ENCODE assay signal across 29 cellular contexts in genomic region chr3:64621726-64622400, GRCh38.
"Had no signal": no experiment of that assay in that cellular context is flagged by ENCODE, and none has a peak within 500 bp of the region (broad histone marks: within the 10 kb centered on the region; RNA-seq: fewer than 3 reads in every experiment).

No MANE protein-coding gene starts in this region.

- H3K27me3 ChIP-seq: adrenal gland, cardiac muscle cell, MG63, SJCRH30 had no signal

- H3K4me1 ChIP-seq: adrenal gland had no signal

- DNase-seq: activated CD4-positive, alpha-beta T cell treated with anti-CD3 and anti-CD28 coated beads for 1 hour; activated CD4-positive, alpha-beta T cell treated with anti-CD3 and anti-CD28 coated beads for 48 hours; activated CD4-positive, alpha-beta T cell treated with anti-CD3 and anti-CD28 coated beads, Interleukin-2, amount 50 U/mL, for 4 hours; activated CD4-positive, CD25-positive, alpha-beta regulatory T cell; activated CD8-positive, alpha-beta T cell treated with anti-CD3 and anti-CD28 coated beads for 36 hours; activated effector memory CD4-positive, alpha-beta T cell treated with anti-CD3 and anti-CD28 coated beads, Interleukin-2, amount 50 U/mL, for 16 hours; activated naive CD4-positive, alpha-beta T cell treated with Interleukin-2 at 50 U/mL for 16 hours; activated naive CD8-positive, alpha-beta T cell treated with anti-CD3 and anti-CD28 coated beads, Interleukin-2, amount 10 ng/mL, durations not matched to agents 7 days and 5 days; activated T-cell treated with anti-CD3 and anti-CD28 coated beads, Interleukin-2, amount 50 U/mL, for 1 hour; activated T-cell treated with anti-CD3 and anti-CD28 coated beads, Interleukin-2, amount 50 U/mL, for 72 hours; adrenal gland; Kasumi-1; KG1; MG63; NCI-H1048; NCI-H1105 treated with DMSO at 0.1 percent for 48 hours; NCI-H1436; NCI-H1694 treated with DMSO at 0.1 percent for 48 hours; NCI-H2029; NCI-H510A; NCI-H526; NCI-H748 treated with DMSO at 0.1 percent for 48 hours; NK-92 treated with Interleukin-12 subunit alpha and Interleukin-12 subunit beta, amount 100 ng/mL, for 24 hours; SHP77; SJCRH30; T1000; WERI-Rb-1 had no signal

- H3K27ac ChIP-seq: adrenal gland, cardiac muscle cell, SJCRH30, SK-N-MC, WERI-Rb-1 had no signal

- H3K4me3 ChIP-seq: adrenal gland, cardiac muscle cell, MG63, SJCRH30, SK-N-MC had no signal

- H3K36me3 ChIP-seq: MG63, SJCRH30, WERI-Rb-1 had no signal

- H3K9me3 ChIP-seq: adrenal gland, MG63, SJCRH30 had no signal
